Comparison of ENCODE assay signal across 1 cellular context in genomic region chr10:103620357-103620749, GRCh38.
A peak's percentile ranks its signal among the peaks of the same experiment; 100 is the strongest.
TF ChIP-seq lines count a peak whose summit lies in the region.

No MANE protein-coding gene starts in this region.

TF ChIP-seq in K562, 482 proteins besides CTCF, POLR2A, EP300 and RAD21:
- TF ChIP-seq MBD1 (CRISPR knock-in tag; IDR thresholded peaks at IDR 0.05) (no peak), ZFX (CRISPR knock-in tag; IDR thresholded peaks at IDR 0.05) (peak; percentile 11; the same call in 1 of the 2 replicates)
